In the genomic region with DNA sequence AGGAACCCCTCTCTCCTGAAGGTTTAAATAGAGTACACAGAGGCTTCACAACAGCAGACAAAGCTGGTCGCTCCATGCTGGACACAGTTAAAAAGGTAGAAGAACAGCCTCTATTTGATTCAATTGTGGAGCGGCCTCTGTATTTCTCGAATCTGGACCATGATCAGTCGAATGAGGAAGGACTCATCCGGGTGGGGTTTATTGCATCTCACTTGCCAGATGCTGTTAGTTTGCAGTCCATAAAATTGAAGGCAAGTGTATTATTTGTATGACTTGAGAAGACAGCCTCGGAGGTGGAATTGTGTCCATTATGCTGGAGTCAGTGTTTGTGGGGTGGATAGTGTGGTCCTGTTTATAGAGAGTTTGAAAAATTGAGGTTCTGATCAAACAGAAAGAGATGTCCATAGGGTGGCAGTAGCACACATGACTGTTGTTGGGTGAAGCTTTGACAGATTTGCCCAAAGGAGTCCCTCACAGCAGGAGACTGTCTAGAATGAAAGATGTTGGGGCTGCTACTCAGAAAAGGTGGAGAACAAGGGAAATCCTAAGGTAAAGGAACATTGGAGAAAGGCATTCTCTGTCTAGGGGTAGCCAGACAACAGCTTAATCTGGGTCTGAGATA, we compare ENCODE assay signal across 7 cellular contexts.
DNase-seq lines count a peak whose midpoint lies in the region; ATAC-seq, FAIRE-seq and TF ChIP-seq lines count a peak whose summit lies in the region.
"Not testable (repeated sequence)": the region's sequence is repeated elsewhere in the genome, so short reads cannot be mapped to it uniquely, and the experiment has no call there.

No MANE protein-coding gene starts in this region.

- H4K20me1 ChIP-seq in keratinocyte (ENCODE audit: control insufficient read depth, extremely low read depth, insufficient read depth, low read length); HepG2 (ENCODE audit: insufficient read depth, low read length): not testable (repeated sequence)

- TF ChIP-seq RAD21 in A549 (conservative IDR thresholded peaks at IDR 0.05 in 1 of 2, IDR thresholded peaks at IDR 0.05 in 1 of 2); HepG2 (CRISPR knock-in tag; IDR thresholded peaks at IDR 0.05): not testable (repeated sequence)

- H2AFZ ChIP-seq in keratinocyte (ENCODE audit: control insufficient read depth, low read length); HepG2 (ENCODE audit: low read length): not testable (repeated sequence)

- H3K9ac ChIP-seq in keratinocyte (ENCODE audit: control insufficient read depth, extremely low read depth, insufficient read depth, low read length); HepG2 (ENCODE audit: insufficient read depth, low read depth, low read length): not testable (repeated sequence)

- not testable (repeated sequence) for H3K27ac ChIP-seq in A549; keratinocyte (ENCODE audit: control insufficient read depth, insufficient read depth, low read length); HepG2 (ENCODE audit: extremely low read length, insufficient read depth, low read length)

- TF ChIP-seq EP300 in A549 (IDR thresholded peaks at IDR 0.05); HepG2 (IDR thresholded peaks at IDR 0.05; ENCODE audit: low read depth in 2 of 2, low read length in 2 of 2); HepG2 (CRISPR knock-in tag; IDR thresholded peaks at IDR 0.05; ENCODE audit: borderline replicate concordance): not testable (repeated sequence)

- in situ Hi-C loops in HepG2 (cut with HindIII; ENCODE audit: extremely low pct_ligation_motif_present, low pct_unique_long_range_greater_than_20kb) = not testable (repeated sequence)

- POLR2A ChIA-PET in A549 (lab: Yijun Ruan, JAX); activated B cell treated with CpG ODN at 0.5 μM for 24 hours (lab: Charles Lee); HepG2 (lab: Yijun Ruan, JAX): not testable (repeated sequence)

- H3K4me3 Mint-ChIP-seq in activated B cell treated with CpG ODN at 0.5 μM for 24 hours = not testable (repeated sequence)

- H3K36me3 Mint-ChIP-seq in activated B cell treated with CpG ODN at 0.5 μM for 24 hours (ENCODE audit: low read depth) = not testable (repeated sequence)

- H3K4me1 Mint-ChIP-seq in activated B cell treated with CpG ODN at 0.5 μM for 24 hours = not testable (repeated sequence)

- CTCF ChIA-PET in A549 (lab: Yijun Ruan, JAX); activated B cell treated with CpG ODN at 0.5 μM for 24 hours (lab: Charles Lee); HepG2 (lab: Yijun Ruan, JAX; ENCODE audit: low intra/inter-chr PET ratio, low total read pairs): not testable (repeated sequence)

- not testable (repeated sequence) for TF ChIP-seq CTCF in A549 (IDR thresholded peaks at IDR 0.05); activated B cell treated with CpG ODN at 0.5 μM for 24 hours (IDR thresholded peaks at IDR 0.05); keratinocyte (optimal IDR thresholded peaks at IDR 0.05 in 1 of 3, IDR thresholded peaks at IDR 0.05 in 1 of 3, conservative IDR thresholded peaks at IDR 0.05 in 1 of 3; ENCODE audit: extremely low read depth in 1 of 3, insufficient read depth in 2 of 3, low read length in 3 of 3); HepG2 (CRISPR knock-in tag; IDR thresholded peaks at IDR 0.05)

- intact Hi-C loops in activated B cell treated with CpG ODN at 0.5 μM for 24 hours (cut with micrococcal nuclease); HepG2 (cut with micrococcal nuclease; ENCODE audit: unreplicated experiment): not testable (repeated sequence)

- DNase-seq in A549 (ENCODE audit: low read depth in 1 of 2, low spot score in 1 of 2); HTR-8/SVneo (ENCODE audit: insufficient read length, low spot score); activated B cell treated with CpG ODN at 0.5 μM for 24 hours; keratinocyte (ENCODE audit: low read depth, low spot score); HepG2 (ENCODE audit: low spot score); urothelium cell line (ENCODE audit: low spot score): not testable (repeated sequence)

- H3K27ac Mint-ChIP-seq in activated B cell treated with CpG ODN at 0.5 μM for 24 hours = not testable (repeated sequence)

- not testable (repeated sequence) for H3K4me2 ChIP-seq in A549; keratinocyte (ENCODE audit: control insufficient read depth, extremely low read depth, insufficient read depth, low read depth, low read length); HepG2 (ENCODE audit: low read depth, low read length)

- not testable (repeated sequence) for H3K27me3 ChIP-seq in keratinocyte (ENCODE audit: control insufficient read depth, extremely low read depth, insufficient read depth, low read length); HepG2 (ENCODE audit: control insufficient read depth in 1 of 2, insufficient read depth in 2 of 2, low read length in 2 of 2)

- not testable (repeated sequence) for H3K9me3 ChIP-seq in A549; keratinocyte (ENCODE audit: control insufficient read depth, low read depth, low read length); HepG2 (ENCODE audit: low read length)

- BruUV-seq in HepG2 (replicated peaks; lab: Mats Ljungman, UMichigan) = not testable (repeated sequence)

- dilution Hi-C loops in keratinocyte (cut with MboI; ENCODE audit: extremely low pct_ligation_motif_present, low sequenced_read_pairs) = not testable (repeated sequence)

- H3K79me2 ChIP-seq in keratinocyte (ENCODE audit: control insufficient read depth, insufficient read depth, low read length); HepG2 (ENCODE audit: insufficient read depth, low read length): not testable (repeated sequence)

- not testable (repeated sequence) for H3K27me3 Mint-ChIP-seq in activated B cell treated with CpG ODN at 0.5 μM for 24 hours

- not testable (repeated sequence) for TF ChIP-seq POLR2A in A549 (IDR thresholded peaks at IDR 0.05; ENCODE audit: low read length); HepG2 (IDR thresholded peaks at IDR 0.05; ENCODE audit: insufficient read depth in 1 of 2, low read depth in 2 of 2, low read length in 2 of 2)

- FAIRE-seq in A549 (lab: Jason Lieb, UNC); HepG2 (lab: Jason Lieb, UNC): not testable (repeated sequence)
- peak; percentile 16 for FAIRE-seq in HTR-8/SVneo (lab: Jason Lieb, UNC)
- FAIRE-seq in keratinocyte (lab: Jason Lieb, UNC) = peak; percentile 55
- peak; percentile 5 for FAIRE-seq in urothelium cell line (lab: Jason Lieb, UNC)

- H3K4me1 ChIP-seq in A549; keratinocyte (ENCODE audit: control insufficient read depth, extremely low read depth, insufficient read depth, low read length); HepG2 (ENCODE audit: insufficient read depth, low read length): not testable (repeated sequence)

- ATAC-seq in A549 (peak; percentile 30 to 47; a peak in 1 of 6 replicates), GM18868 (IDR thresholded peaks at IDR 0.05; ENCODE audit: unreplicated experiment) (peak; percentile 44), activated B cell treated with CpG ODN at 0.5 μM for 24 hours (ENCODE audit: low read depth) (peak; percentile 38), HepG2 (peak; percentile 64)

- WGBS in A549 (ENCODE audit: missing lambda C conversion rate) = no CpG with 5 or more reads among the region's 6 CpGs
- no CpG with 5 or more reads among the region's 6 CpGs for WGBS in HepG2 (ENCODE audit: low lambda C conversion rate)

- H3K9me1 ChIP-seq in keratinocyte (ENCODE audit: control insufficient read depth, extremely low read depth, insufficient read depth, low read length) = not testable (repeated sequence)

- not testable (repeated sequence) for H3K4me3 ChIP-seq in A549; keratinocyte (ENCODE audit: control insufficient read depth in 2 of 3, extremely low read depth in 1 of 3, insufficient read depth in 2 of 3, low read depth in 1 of 3, low read length in 3 of 3); HepG2 (replicated peaks in 1 of 3; ENCODE audit: insufficient read depth in 1 of 3, low read depth in 2 of 3, low read length in 3 of 3)

- H3K36me3 ChIP-seq in keratinocyte (ENCODE audit: control insufficient read depth in 2 of 2, extremely low read depth in 1 of 2, insufficient read depth in 2 of 2, low read length in 2 of 2); HepG2 (replicated peaks in 1 of 2; ENCODE audit: control insufficient read depth in 1 of 2, insufficient read depth in 2 of 2, low read length in 2 of 2): not testable (repeated sequence)

- H3K9me3 Mint-ChIP-seq in activated B cell treated with CpG ODN at 0.5 μM for 24 hours = not testable (repeated sequence)
